13 cellular contexts compared by ENCODE assay signal in the genomic region with DNA sequence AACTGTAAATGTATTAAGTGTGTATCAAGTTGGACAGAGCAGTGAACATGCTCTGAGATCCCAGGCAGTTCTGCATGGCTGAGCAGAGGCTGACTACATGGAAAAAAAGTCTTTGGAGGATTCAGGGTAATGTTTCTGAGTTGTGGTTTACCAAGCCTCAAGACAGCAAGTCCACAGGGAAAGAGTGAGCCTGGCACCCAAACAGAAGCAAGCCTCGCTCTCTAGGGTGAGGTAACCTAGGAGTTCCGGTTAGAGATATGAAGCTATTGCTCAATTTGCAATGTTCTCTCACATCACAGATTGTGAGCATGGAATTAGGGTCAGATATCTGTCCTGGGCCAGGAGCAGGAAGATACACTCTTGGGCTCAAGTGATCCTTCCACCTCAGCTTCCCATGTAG.
DNase-seq lines count a peak whose midpoint lies in the region; ATAC-seq and TF ChIP-seq lines count a peak whose summit lies in the region.
"Had no signal": no experiment of that assay in that cellular context is flagged by ENCODE, and none has a peak within 500 bp of the region (broad histone marks: within the 10 kb centered on the region; RNA-seq: fewer than 3 reads in every experiment).

No MANE protein-coding gene starts in this region.

- H3K27me3 ChIP-seq in GM23248 (replicated peaks; ENCODE audit: insufficient read depth) (no peaks in the 10 kb centered on the region), mesendoderm (ENCODE audit: insufficient read depth, low read length, poor library complexity) (no peaks in the 10 kb centered on the region), mammary epithelial cell (ENCODE audit: insufficient read depth, low read length) (no peaks in the 10 kb centered on the region), MM.1S (replicated peaks; ENCODE audit: insufficient read depth, low read length) (no peaks in the 10 kb centered on the region)
- H3K27me3 ChIP-seq: gastroesophageal sphincter, SJSA1 had no signal

- H3F3A ChIP-seq in GM23248 (ENCODE audit: insufficient read depth) (peaks cover 45% of the 10 kb centered on the region), MM.1S (ENCODE audit: insufficient read depth, low read length) (no peaks in the 10 kb centered on the region)

- H2AFZ ChIP-seq in GM23248 (no peak overlapping the region), mammary epithelial cell (ENCODE audit: low read depth, low read length) (no peak overlapping the region), MM.1S (ENCODE audit: low read length) (no peak overlapping the region)

- H3K4me3 ChIP-seq in GM23248 (no peak overlapping the region), choroid plexus epithelial cell (ENCODE audit: low read depth, low read length) (no peak overlapping the region), mesendoderm (ENCODE audit: low read length) (no peak overlapping the region), mammary epithelial cell (replicated peaks in 1 of 3; ENCODE audit: insufficient read depth in 1 of 3, low read depth in 2 of 3, low read length in 3 of 3) (no peak overlapping the region), MM.1S (ENCODE audit: low read length) (no peak overlapping the region)
- H3K4me3 ChIP-seq: gastroesophageal sphincter, SJSA1 had no signal

- WGBS in GM23248 (ENCODE audit: low coverage in 1 of 2, low lambda C conversion rate in 2 of 2, missing lambda C conversion rate in 2 of 2), 2 experiments: 49 to 77% methylated on average over 2 of the region's 2 CpGs
- no CpG with 5 or more reads among the region's 2 CpGs for WGBS in mesendoderm (ENCODE audit: extremely low coverage, insufficient coverage, low lambda C conversion rate)
- WGBS in mammary epithelial cell (ENCODE audit: low coverage, missing lambda C conversion rate): 84% methylated on average over 2 of the region's 2 CpGs

- H4K20me1 ChIP-seq in GM23248 (ENCODE audit: insufficient read depth): no peaks in the 10 kb centered on the region
- H4K20me1 ChIP-seq in mammary epithelial cell (ENCODE audit: insufficient read depth, low read length): no peaks in the 10 kb centered on the region
- H4K20me1 ChIP-seq in MM.1S (ENCODE audit: insufficient read depth, low read length): no peaks in the 10 kb centered on the region

- no peak overlapping the region for H3K56ac ChIP-seq in mesendoderm (ENCODE audit: low read length)

- H3K36me3 ChIP-seq in GM23248 (ENCODE audit: low read depth) (no peaks in the 10 kb centered on the region), mesendoderm (ENCODE audit: control insufficient read depth, insufficient read depth, low read length) (no peaks in the 10 kb centered on the region), mammary epithelial cell (ENCODE audit: insufficient read depth, low read length) (no peaks in the 10 kb centered on the region), MM.1S (replicated peaks; ENCODE audit: insufficient read depth, low read length) (no peaks in the 10 kb centered on the region)
- H3K36me3 ChIP-seq: gastroesophageal sphincter, SJSA1 had no signal

- H4K8ac ChIP-seq in mesendoderm (ENCODE audit: low read depth, low read length): no peak overlapping the region

- H3K9me2 ChIP-seq in GM23248 (ENCODE audit: insufficient read depth) (no peaks in the 10 kb centered on the region), MM.1S (replicated peaks; ENCODE audit: insufficient read depth, low read length) (no peaks in the 10 kb centered on the region)

- peak; percentile 59 for DNase-seq in GM23248
- DNase-seq in MV-4-11 (lab: John Stamatoyannopoulos, UW): peak; percentile 82
- DNase-seq in choroid plexus epithelial cell (ENCODE audit: low read depth): peak; percentile 76
- DNase-seq in mesendoderm: peak; percentile 53
- DNase-seq in mammary epithelial cell: no peak
- DNase-seq in MM.1S: no peak
- no peak for DNase-seq in UCSD-AML1 (lab: John Stamatoyannopoulos, UW; ENCODE audit: unreplicated experiment)
- DNase-seq: COR-L47, HCEC 1CT, substantia nigra had no signal

- CTCF ChIA-PET in mammary epithelial cell (lab: Charles Lee; ENCODE audit: low non-redundant PET): no interaction called here

- intact Hi-C loops in mammary epithelial cell (cut with micrococcal nuclease): no loop called here

- no peak overlapping the region for H3K4ac ChIP-seq in mesendoderm (ENCODE audit: low read depth, low read length)

- H2AK5ac ChIP-seq in mesendoderm (ENCODE audit: low read length): no peak overlapping the region

- H3K9ac ChIP-seq in GM23248: no peak overlapping the region
- H3K9ac ChIP-seq in mesendoderm (ENCODE audit: low read length): no peak overlapping the region
- no peak overlapping the region for H3K9ac ChIP-seq in mammary epithelial cell (ENCODE audit: insufficient read depth, low read length)
- H3K9ac ChIP-seq in MM.1S (ENCODE audit: low read length): no peak overlapping the region

- no peaks in the 10 kb centered on the region for H3K79me1 ChIP-seq in mesendoderm (ENCODE audit: low read length)

- no peak overlapping the region for H2BK15ac ChIP-seq in mesendoderm (replicated peaks; ENCODE audit: low read depth)

- in situ Hi-C loops in GM23248 (cut with MboI) (no loop called here), mammary epithelial cell (cut with MboI; ENCODE audit: low sequenced_read_pairs in 2 of 2) (no loop called here)

- H3K9me3 ChIP-seq in GM23248 (ENCODE audit: low read depth) (no peaks in the 10 kb centered on the region), mammary epithelial cell (replicated peaks; ENCODE audit: insufficient read depth, low read length) (no peaks in the 10 kb centered on the region), MM.1S (replicated peaks; ENCODE audit: insufficient read depth, low read length) (no peaks in the 10 kb centered on the region)
- H3K9me3 ChIP-seq: gastroesophageal sphincter, SJSA1 had no signal

- H3K27ac ChIP-seq in GM23248 (0 out of 2 replicates have a peak overlapping the region, but pooled peaks have one; percentile 20), mesendoderm (ENCODE audit: low read depth, low read length) (no peak overlapping the region), mammary epithelial cell (ENCODE audit: insufficient read depth, low read depth, low read length) (no peak overlapping the region), MM.1S (ENCODE audit: low read length) (no peak overlapping the region)
- H3K27ac ChIP-seq: gastroesophageal sphincter, SJSA1 had no signal

- ATAC-seq in HG03280 (IDR thresholded peaks at IDR 0.05; ENCODE audit: unreplicated experiment): no peak
- ATAC-seq: gastroesophageal sphincter had no signal

- H2BK5ac ChIP-seq in mesendoderm (ENCODE audit: low read length): no peak overlapping the region

- H3K23ac ChIP-seq in mesendoderm (ENCODE audit: low read length): no peak overlapping the region

- H3K4me2 ChIP-seq in GM23248 (ENCODE audit: unreplicated experiment) (no peak overlapping the region), mesendoderm (ENCODE audit: low read length) (no peak overlapping the region), mammary epithelial cell (ENCODE audit: insufficient read depth, low read depth, low read length) (no peak overlapping the region), MM.1S (ENCODE audit: low read depth, low read length) (no peak overlapping the region)

- H4K5ac ChIP-seq in mesendoderm (ENCODE audit: low read length): no peak overlapping the region

- no TSS peak for BruUV-seq in mammary epithelial cell (replicated peaks; lab: Mats Ljungman, UMichigan)

- H3K79me2 ChIP-seq in GM23248 (ENCODE audit: insufficient read depth) (no peaks in the 10 kb centered on the region), mesendoderm (ENCODE audit: control insufficient read depth, insufficient read depth, low read length) (no peaks in the 10 kb centered on the region), mammary epithelial cell (ENCODE audit: insufficient read depth, low read length) (no peaks in the 10 kb centered on the region), MM.1S (ENCODE audit: low read length) (no peaks in the 10 kb centered on the region)

- H2BK120ac ChIP-seq in mesendoderm (ENCODE audit: low read depth, low read length): no peak overlapping the region

- no peak for TF ChIP-seq CTCF in choroid plexus epithelial cell (conservative IDR thresholded peaks at IDR 0.05; ENCODE audit: low read depth, low read length)
- no peak for TF ChIP-seq CTCF in mammary epithelial cell (conservative IDR thresholded peaks at IDR 0.05 in 1 of 2, IDR thresholded peaks at IDR 0.05 in 1 of 2; ENCODE audit: extremely low read depth in 1 of 2, insufficient read depth in 1 of 2, low read depth in 1 of 2, low read length in 2 of 2)
- no peak for TF ChIP-seq CTCF in MM.1S (IDR thresholded peaks at IDR 0.05; ENCODE audit: low read length)

- peaks cover 7% of the 10 kb centered on the region for H3K4me1 ChIP-seq in GM23248 (ENCODE audit: insufficient read depth)
- peaks cover 3% of the 10 kb centered on the region for H3K4me1 ChIP-seq in mesendoderm (ENCODE audit: control insufficient read depth, low read depth, low read length)
- H3K4me1 ChIP-seq in mammary epithelial cell (ENCODE audit: insufficient read depth, low read length): peaks cover 9% of the 10 kb centered on the region
- no peaks in the 10 kb centered on the region for H3K4me1 ChIP-seq in MM.1S (ENCODE audit: low read length)
- H3K4me1 ChIP-seq: gastroesophageal sphincter had no signal

- dilution Hi-C loops in mammary epithelial cell (cut with HindIII; ENCODE audit: low sequenced_read_pairs): no loop called here

- H3K18ac ChIP-seq in mesendoderm (ENCODE audit: low read length): no peak overlapping the region

Comparison
In these comparisons a context has a peak if more than half of its experiments do, and no peak if none do; other contexts are left out.
1. DNase-seq: peak in GM23248 (single experiment), MV-4-11 (single experiment), choroid plexus epithelial cell (single experiment) and mesendoderm (single experiment); none in mammary epithelial cell (single experiment), MM.1S (single experiment) and UCSD-AML1 (single experiment).